Comparison of ENCODE assay signal across 10 cellular contexts in the genomic region with DNA sequence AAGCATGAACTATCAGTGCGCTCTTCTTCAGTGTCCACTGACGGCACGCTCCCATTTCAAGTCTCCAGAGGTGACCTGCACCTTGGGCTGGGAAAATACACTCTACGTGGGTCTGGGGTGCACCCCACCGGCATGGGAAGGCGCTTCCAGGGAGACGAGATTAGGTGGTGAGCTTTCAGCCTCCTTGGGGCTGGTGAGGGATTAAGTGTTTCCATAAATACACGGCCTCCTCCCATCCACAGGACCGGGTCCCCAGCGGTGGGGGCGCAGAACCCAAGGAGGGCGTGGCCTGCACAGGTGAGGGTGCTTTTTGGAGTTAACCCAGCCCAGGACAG. TPM values are rescaled to one million over a fixed set of nuclear protein-coding genes. Genes with fewer than 3 reads are reported as not detected.
DNase-seq lines count a peak whose midpoint lies in the region; ATAC-seq, FAIRE-seq and TF ChIP-seq lines count a peak whose summit lies in the region.
"Had no signal": no experiment of that assay in that cellular context is flagged by ENCODE, and none has a peak within 500 bp of the region (broad histone marks: within the 10 kb centered on the region; RNA-seq: fewer than 3 reads in every experiment).

No MANE protein-coding gene starts in this region.

- FAIRE-seq in bronchial epithelial cell (lab: Jason Lieb, UNC) = no peak

- H3K4me1 ChIP-seq in ACC112 (ENCODE audit: control insufficient read depth, insufficient read depth, low read length, unreplicated experiment) = peaks cover 40% of the 10 kb centered on the region
- peaks cover 54 to 74% of the 10 kb centered on the region in 2 experiments for H3K4me1 ChIP-seq in HCT116 (ENCODE audit: control insufficient read depth in 1 of 2, insufficient read depth in 2 of 2, low read length in 2 of 2)
- H3K4me1 ChIP-seq in muscle layer of colon (ENCODE audit: insufficient read depth, low read length) = peaks cover 15% of the 10 kb centered on the region
- peaks cover 6 to 15% of the 10 kb centered on the region in 2 donors for H3K4me1 ChIP-seq in adrenal gland (replicated peaks in 1 of 2)

- CTCF ChIA-PET in HCT116 (lab: Charles Lee) = interaction anchor here (1.8 to 3.0 kb wide), 2 partner anchors 10 to 13 kb away, joined by 4 to 13 read pairs; no protein-coding TSS in a partner anchor

- no peak for TF ChIP-seq RAD21 in HCT116 (IDR thresholded peaks at IDR 0.05; ENCODE audit: low read depth)

- H3K9ac ChIP-seq in HCT116 (ENCODE audit: low read length) = peak overlapping the region; percentile 95
- H3K9ac ChIP-seq in muscle layer of colon (ENCODE audit: low read length) = no peak overlapping the region

- H3K4me2 ChIP-seq in HCT116 (ENCODE audit: low read length) = peak overlapping the region; percentile 79

- intact Hi-C loops in HCT116 (cut with micrococcal nuclease) = no loop called here
- intact Hi-C loops in adrenal gland (cut with DNase I) = no loop called here

- peak; percentile 20 for ATAC-seq in HCT116
- ATAC-seq in HG03025 (IDR thresholded peaks at IDR 0.05; ENCODE audit: low FRiP score, unreplicated experiment) = no peak
- no peak for ATAC-seq in HG03039 (IDR thresholded peaks at IDR 0.05; ENCODE audit: unreplicated experiment)
- ATAC-seq in HG02571 (IDR thresholded peaks at IDR 0.05; ENCODE audit: unreplicated experiment) = no peak

- H3K27ac ChIP-seq in ACC112 (ENCODE audit: low read depth, low read length) = no peak overlapping the region
- H3K27ac ChIP-seq in HCT116 (ENCODE audit: low read depth, low read length) = peak overlapping the region; percentile 82
- H3K27ac ChIP-seq in muscle layer of colon (ENCODE audit: low read depth, low read length) = no peak overlapping the region
- H3K27ac ChIP-seq in adrenal gland = no peak overlapping the region
- H3K27ac ChIP-seq: thyroid gland had no signal

- H3K9me2 ChIP-seq in HCT116 (ENCODE audit: insufficient read depth) = no peaks in the 10 kb centered on the region

- H3K79me2 ChIP-seq in ACC112 (ENCODE audit: control insufficient read depth, insufficient read depth, low read length, unreplicated experiment) (peaks cover 34% of the 10 kb centered on the region), HCT116 (ENCODE audit: insufficient read depth, low read length) (peaks cover 39% of the 10 kb centered on the region)

- H3K4me3 ChIP-seq in ACC112 (ENCODE audit: low read depth, low read length) (peak overlapping the region; percentile 98), HCT116 (replicated peaks in 1 of 2; ENCODE audit: low read depth in 1 of 2, low read length in 2 of 2) (peak overlapping the region; percentile 69 to 72), bronchial epithelial cell (ENCODE audit: low read depth, low read length) (peak overlapping the region; percentile 69), muscle layer of colon (ENCODE audit: low read depth in 1 of 2, low read length in 2 of 2) (peak overlapping the region; percentile 51 to 81), adrenal gland (no peak overlapping the region)

- POLR2A ChIA-PET in HCT116 (lab: Charles Lee) = no interaction called here

- H2AFZ ChIP-seq in ACC112 (ENCODE audit: low read length, unreplicated experiment) (no peak overlapping the region), HCT116 (ENCODE audit: low read depth, low read length, poor library complexity, severe bottlenecking) (no peak overlapping the region)

- TF ChIP-seq POLR2A in HCT116 (IDR thresholded peaks at IDR 0.05; ENCODE audit: borderline replicate concordance, extremely low read depth, insufficient read depth, insufficient read length) (no peak), adrenal gland (IDR thresholded peaks at IDR 0.05) (no peak)

- H3K9me3 ChIP-seq in HCT116 (ENCODE audit: control insufficient read depth in 1 of 2, insufficient read depth in 1 of 2, low read depth in 1 of 2, low read length in 2 of 2) (no peaks in the 10 kb centered on the region), muscle layer of colon (ENCODE audit: low read length) (no peaks in the 10 kb centered on the region), adrenal gland (replicated peaks in 1 of 3) (no peaks in the 10 kb centered on the region)
- H3K9me3 ChIP-seq: thyroid gland had no signal

- DNase-seq in HCT116 (ENCODE audit: low read depth, low spot score) (no peak), bronchial epithelial cell (ENCODE audit: low read depth) (no peak), adrenal gland (no peak)
- DNase-seq: activated CD4-positive, alpha-beta T cell treated with anti-CD3 and anti-CD28 coated beads for 48 hours had no signal

- TF ChIP-seq CTCF in HCT116 (IDR thresholded peaks at IDR 0.05 in 2 of 3, conservative IDR thresholded peaks at IDR 0.05 in 1 of 3; ENCODE audit: borderline replicate concordance in 1 of 3, insufficient read depth in 1 of 3, low read depth in 2 of 3, low read length in 2 of 3) (no peak), bronchial epithelial cell (IDR thresholded peaks at IDR 0.05; ENCODE audit: insufficient read depth, low read length, severe bottlenecking) (no peak), adrenal gland (IDR thresholded peaks at IDR 0.05) (no peak)

- RAD21 ChIA-PET in HCT116 (lab: Charles Lee; ENCODE audit: low non-redundant PET in 1 of 2, low total read pairs in 2 of 2, uncharacterized antibody in 2 of 2, unreplicated experiment in 2 of 2) = no interaction called here

- H3K36me3 ChIP-seq in ACC112 (ENCODE audit: insufficient read depth, low read length) = no peaks in the 10 kb centered on the region
- H3K36me3 ChIP-seq in HCT116 (ENCODE audit: control insufficient read depth in 1 of 2, insufficient read depth in 2 of 2, low read length in 2 of 2) = no peaks in the 10 kb centered on the region
- peaks cover 3% of the 10 kb centered on the region for H3K36me3 ChIP-seq in bronchial epithelial cell (ENCODE audit: control insufficient read depth, insufficient read depth, low read length)
- H3K36me3 ChIP-seq in muscle layer of colon (ENCODE audit: insufficient read depth, low read length) = no peaks in the 10 kb centered on the region
- no peaks in the 10 kb centered on the region for H3K36me3 ChIP-seq in adrenal gland (replicated peaks in 1 of 2)
- H3K36me3 ChIP-seq: thyroid gland had no signal

- 49 to 66% (median 57%) methylated on average over 12 of the region's 12 CpGs for WGBS in adrenal gland, 4 donors

- TSS peak; percentile 43 for BruUV-seq in HCT116 (replicated peaks; lab: Mats Ljungman, UMichigan)

- no peaks in the 10 kb centered on the region for H4K20me1 ChIP-seq in HCT116 (ENCODE audit: insufficient read depth)

- H3K27me3 ChIP-seq in ACC112 (ENCODE audit: insufficient read depth, low read length) (no peaks in the 10 kb centered on the region), HCT116 (ENCODE audit: insufficient read depth, low read length) (no peaks in the 10 kb centered on the region; the same call in 1 of the 2 replicates), bronchial epithelial cell (ENCODE audit: control insufficient read depth, insufficient read depth, low read length) (no peaks in the 10 kb centered on the region), muscle layer of colon (ENCODE audit: control insufficient read depth in 1 of 2, insufficient read depth in 2 of 2, low read length in 2 of 2) (no peaks in the 10 kb centered on the region), adrenal gland (peaks cover 17% of the 10 kb centered on the region)
- H3K27me3 ChIP-seq: thyroid gland had no signal

TF ChIP-seq in HCT116, 20 proteins besides CTCF, POLR2A, EP300 and RAD21:
- TF ChIP-seq SRF (IDR thresholded peaks at IDR 0.05; ENCODE audit: low read depth) (no peak), CBX3 (IDR thresholded peaks at IDR 0.05; ENCODE audit: low read depth) (no peak), POLR2AphosphoS5 (IDR thresholded peaks at IDR 0.05; ENCODE audit: low read depth, low read length) (no peak)

RNA-seq across cellular contexts. Expression of a gene that starts 1.2 kb away (rescaled TPM):
- 30.0 TPM for total RNA-seq in HCT116 (2021; ENCODE audit: unreplicated experiment)
- 30.2 and 35.4 TPM in 2 replicates for polyA plus RNA-seq in HCT116 (2012)
- total RNA-seq in bronchial epithelial cell = 157 and 167 TPM in 2 replicates
- 1 to 10 TPM in 2 of 8 donors, under 1 TPM in 5, not detected in 1; 0.28 to 2.1 (median 0.46) TPM for total RNA-seq in adrenal gland
- polyA plus RNA-seq in adrenal gland = 1 to 10 TPM in 2 of 3 donors, under 1 TPM in 1; 0.16 to 3.2 (median 2.7) TPM

RNA-seq across cellular contexts. Expression of a gene that starts 49.7 kb away (rescaled TPM):
- 73.0 TPM for total RNA-seq in HCT116 (2021; ENCODE audit: unreplicated experiment)
- polyA plus RNA-seq in HCT116 (2012) = 53.7 and 56.0 TPM in 2 replicates
- 22.8 and 26.3 TPM in 2 replicates for total RNA-seq in bronchial epithelial cell
- 10 to 100 TPM; 16.9 to 53.8 (median 25.5) TPM for total RNA-seq in adrenal gland
- polyA plus RNA-seq in adrenal gland = 10 to 100 TPM; 10.7 to 21.7 (median 11.3) TPM

RNA-seq across cellular contexts. Expression of a gene that starts 49.8 kb away (rescaled TPM):
- total RNA-seq in HCT116 (2021; ENCODE audit: unreplicated experiment) (839 TPM), bronchial epithelial cell (591 and 639 TPM in 2 replicates), adrenal gland (100 to 1,000 TPM; 466 to 710 (median 531) TPM)
- polyA plus RNA-seq in HCT116 (2012) = 1,327 and 1,340 TPM in 2 replicates
- polyA plus RNA-seq in adrenal gland = 1,000 to 10,000 TPM in 2 of 3 donors, 100 to 1,000 TPM in 1; 506 to 1,628 (median 1,006) TPM

Comparison
In these comparisons a context has a peak if more than half of its experiments do, and no peak if none do; other contexts are left out.
1. H3K4me3 ChIP-seq: peak in ACC112 (single experiment), HCT116 (2 of 2), bronchial epithelial cell (single experiment) and muscle layer of colon (2 of 2); none in adrenal gland (0 of 4).
2. RNA of a gene that starts 1.2 kb away (total RNA-seq): 157 to 167 TPM in bronchial epithelial cell and 30.0 TPM in HCT116 (single experiment); 0.28 to 2.1 TPM in adrenal gland; every median in the first group is over 10 times any median in the second.